Comparison of ENCODE assay signal across 8 cellular contexts in genomic region chr2:46942891-46943626, GRCh38. TPM values are rescaled to one million over a fixed set of nuclear protein-coding genes. Genes with fewer than 3 reads are reported as not detected.
DNase-seq lines count a peak whose midpoint lies in the region; ATAC-seq and TF ChIP-seq lines count a peak whose summit lies in the region.
"Had no signal": no experiment of that assay in that cellular context is flagged by ENCODE, and none has a peak within 500 bp of the region (broad histone marks: within the 10 kb centered on the region; RNA-seq: fewer than 3 reads in every experiment).

No MANE protein-coding gene starts in this region.

- H3K36me3 Mint-ChIP-seq in T-helper 2 cell treated with Interferon-gamma antibody and Interleukin-4, amounts not matched to agents 5 μg/mL and 100 μg/mL, for 36 hours (ENCODE audit: low read depth) = peaks cover 34% of the 10 kb centered on the region
- peaks cover 13% of the 10 kb centered on the region for H3K36me3 Mint-ChIP-seq in stimulated activated memory B cell treated with anti-CD40 and anti-IgM and Interleukin-4, amounts not matched to agents 10 μg/mL and 1 μg/mL and 100 μg/mL, for 72 hours

- no peaks in the 10 kb centered on the region for H3K27me3 Mint-ChIP-seq in T-helper 2 cell treated with Interferon-gamma antibody and Interleukin-4, amounts not matched to agents 5 μg/mL and 100 μg/mL, for 36 hours (ENCODE audit: low read depth)
- no peaks in the 10 kb centered on the region for H3K27me3 Mint-ChIP-seq in stimulated activated memory B cell treated with anti-CD40 and anti-IgM and Interleukin-4, amounts not matched to agents 10 μg/mL and 1 μg/mL and 100 μg/mL, for 72 hours

- DNase-seq in HAP-1 (ENCODE audit: low spot score in 2 of 2) = no peak
- DNase-seq in T-helper 2 cell treated with Interferon-gamma antibody and Interleukin-4, amounts not matched to agents 5 μg/mL and 100 μg/mL, for 36 hours (ENCODE audit: low spot score) = no peak
- no peak for DNase-seq in fibroblast of pulmonary artery (ENCODE audit: low read depth)
- DNase-seq in H4 (ENCODE audit: low spot score) = no peak
- no peak for DNase-seq in NCI-H2196 treated with DMSO at 0.1 percent for 48 hours (lab: John Stamatoyannopoulos, UW; ENCODE audit: unreplicated experiment)
- DNase-seq: posterior cingulate gyrus had no signal

- in situ Hi-C loops in HAP-1 (cut with MboI; ENCODE audit: low sequenced_read_pairs) = no loop called here

- no peaks in the 10 kb centered on the region for H3K36me3 ChIP-seq in HAP-1 (replicated peaks)

- ATAC-seq in stimulated activated memory B cell treated with anti-CD40 and anti-IgM and Interleukin-4, amounts not matched to agents 10 μg/mL and 1 μg/mL and 100 μg/mL, for 72 hours = no peak
- ATAC-seq in GM19023 (IDR thresholded peaks at IDR 0.05; ENCODE audit: unreplicated experiment) = no peak

- H3K4me3 ChIP-seq in HAP-1 (peak overlapping the region; percentile 87), fibroblast of pulmonary artery (replicated peaks; ENCODE audit: low read depth, low read length) (peak overlapping the region; percentile 91)

- no peaks in the 10 kb centered on the region for H3K27me3 ChIP-seq in HAP-1 (ENCODE audit: low read depth)

- no peaks in the 10 kb centered on the region for H3K9me3 Mint-ChIP-seq in T-helper 2 cell treated with Interferon-gamma antibody and Interleukin-4, amounts not matched to agents 5 μg/mL and 100 μg/mL, for 36 hours
- no peaks in the 10 kb centered on the region for H3K9me3 Mint-ChIP-seq in stimulated activated memory B cell treated with anti-CD40 and anti-IgM and Interleukin-4, amounts not matched to agents 10 μg/mL and 1 μg/mL and 100 μg/mL, for 72 hours

- peak overlapping the region; percentile 98 for H3K27ac Mint-ChIP-seq in T-helper 2 cell treated with Interferon-gamma antibody and Interleukin-4, amounts not matched to agents 5 μg/mL and 100 μg/mL, for 36 hours
- peak overlapping the region; percentile 94 for H3K27ac Mint-ChIP-seq in stimulated activated memory B cell treated with anti-CD40 and anti-IgM and Interleukin-4, amounts not matched to agents 10 μg/mL and 1 μg/mL and 100 μg/mL, for 72 hours

- no peaks in the 10 kb centered on the region for H3K9me3 ChIP-seq in HAP-1

- H3K4me1 ChIP-seq in HAP-1 = peaks cover 5% of the 10 kb centered on the region; the same call in 1 of the 2 replicates

- H3K4me3 Mint-ChIP-seq in T-helper 2 cell treated with Interferon-gamma antibody and Interleukin-4, amounts not matched to agents 5 μg/mL and 100 μg/mL, for 36 hours = peak overlapping the region; percentile 92
- H3K4me3 Mint-ChIP-seq in stimulated activated memory B cell treated with anti-CD40 and anti-IgM and Interleukin-4, amounts not matched to agents 10 μg/mL and 1 μg/mL and 100 μg/mL, for 72 hours = peak overlapping the region; percentile 98

- TF ChIP-seq CTCF in fibroblast of pulmonary artery (IDR thresholded peaks at IDR 0.05; ENCODE audit: low read length, missing control alignments) = no peak

- H3K4me1 Mint-ChIP-seq in T-helper 2 cell treated with Interferon-gamma antibody and Interleukin-4, amounts not matched to agents 5 μg/mL and 100 μg/mL, for 36 hours (ENCODE audit: low read depth) = peaks cover 45% of the 10 kb centered on the region
- peaks cover 74% of the 10 kb centered on the region for H3K4me1 Mint-ChIP-seq in stimulated activated memory B cell treated with anti-CD40 and anti-IgM and Interleukin-4, amounts not matched to agents 10 μg/mL and 1 μg/mL and 100 μg/mL, for 72 hours

RNA-seq across cellular contexts. Expression of gene TTC7A, which starts 2.0 kb away (rescaled TPM):
- 4.4 and 5.8 TPM in 2 replicates for total RNA-seq in H4 (2014; rRNA removed; shearing (Covaris generic))

RNA-seq across cellular contexts. Expression of gene MCFD2, which starts 27.5 kb away (rescaled TPM):
- 112 and 124 TPM in 2 replicates for total RNA-seq in H4 (2014; rRNA removed; shearing (Covaris generic))
